19 cellular contexts compared by ENCODE assay signal in genomic region chr15:26050979-26051378, GRCh38.
DNase-seq lines count a peak whose midpoint lies in the region; ATAC-seq and TF ChIP-seq lines count a peak whose summit lies in the region.
"Had no signal": no experiment of that assay in that cellular context is flagged by ENCODE, and none has a peak within 500 bp of the region (broad histone marks: within the 10 kb centered on the region; RNA-seq: fewer than 3 reads in every experiment).

No MANE protein-coding gene starts in this region.

- H3K4me3 ChIP-seq in SK-N-SH (ENCODE audit: low read depth in 2 of 2, low read length in 1 of 2) (no peak overlapping the region), upper lobe of left lung (no peak overlapping the region)
- H3K4me3 ChIP-seq: Peyer's patch, SJSA1 had no signal

- POLR2A ChIA-PET in SK-N-SH (lab: Yijun Ruan, JAX) = no interaction called here

- H3K27me3 ChIP-seq in SK-N-SH (ENCODE audit: insufficient read depth) (no peaks in the 10 kb centered on the region), upper lobe of left lung (no peaks in the 10 kb centered on the region)
- H3K27me3 ChIP-seq: Peyer's patch, SJSA1 had no signal

- WGBS in SK-N-SH (ENCODE audit: low lambda C conversion rate) = 24% methylated on average over 4 of the region's 4 CpGs
- WGBS in upper lobe of left lung, 2 donors = 40 to 67% methylated on average over 4 of the region's 4 CpGs

- no peak overlapping the region for H3K9ac ChIP-seq in SK-N-SH
- H3K9ac ChIP-seq: KMS-11 had no signal

- H3K4me1 ChIP-seq in SK-N-SH (ENCODE audit: control insufficient read depth in 1 of 2, insufficient read depth in 2 of 2, low read depth in 1 of 2, low read length in 1 of 2) (peaks cover 0 to 7% of the 10 kb centered on the region in 2 experiments; a peak in 2 of 4 replicates), upper lobe of left lung (no peaks in the 10 kb centered on the region)
- H3K4me1 ChIP-seq: Peyer's patch, SJSA1 had no signal

- TF ChIP-seq EP300 in SK-N-SH (IDR thresholded peaks at IDR 0.05; ENCODE audit: borderline replicate concordance in 1 of 2, low read depth in 1 of 2, low read length in 1 of 2) = no peak
- TF ChIP-seq EP300 in upper lobe of left lung (IDR thresholded peaks at IDR 0.05) = no peak

- no peaks in the 10 kb centered on the region for H4K20me1 ChIP-seq in SK-N-SH (ENCODE audit: insufficient read depth)

- no peak overlapping the region for H2AFZ ChIP-seq in SK-N-SH (ENCODE audit: low read depth)

- TF ChIP-seq CTCF in SK-N-SH (IDR thresholded peaks at IDR 0.05) = no peak
- TF ChIP-seq CTCF in upper lobe of left lung (IDR thresholded peaks at IDR 0.05) = no peak

- no peak for TF ChIP-seq POLR2A in upper lobe of left lung (IDR thresholded peaks at IDR 0.05)

- H3K36me3 ChIP-seq in SK-N-SH (replicated peaks in 1 of 2; ENCODE audit: control insufficient read depth in 1 of 2, insufficient read depth in 2 of 2, low read length in 1 of 2) (no peaks in the 10 kb centered on the region), upper lobe of left lung (no peaks in the 10 kb centered on the region)
- H3K36me3 ChIP-seq: Peyer's patch, SJSA1 had no signal

- no peaks in the 10 kb centered on the region for H3K79me2 ChIP-seq in SK-N-SH (ENCODE audit: insufficient read depth)

- ATAC-seq in SK-N-SH treated with all-trans-retinoic acid at 6 μM for 48 hours (no peak), HG03442 (IDR thresholded peaks at IDR 0.05; ENCODE audit: unreplicated experiment) (no peak), upper lobe of left lung (ENCODE audit: low FRiP score in 2 of 2) (no peak)

- H3F3A ChIP-seq in SK-N-SH (replicated peaks; ENCODE audit: insufficient read depth) = no peaks in the 10 kb centered on the region

- no peak for TF ChIP-seq RAD21 in SK-N-SH (IDR thresholded peaks at IDR 0.05; ENCODE audit: low read length)

- CTCF ChIA-PET in SK-N-SH (lab: Yijun Ruan, JAX) = no interaction called here

- H3K9me3 ChIP-seq in SK-N-SH (no peaks in the 10 kb centered on the region), upper lobe of left lung (no peaks in the 10 kb centered on the region)
- H3K9me3 ChIP-seq: Peyer's patch had no signal

- H3K4me2 ChIP-seq in SK-N-SH = no peak overlapping the region
- H3K4me2 ChIP-seq: KMS-11 had no signal

- no peaks in the 10 kb centered on the region for H3K9me2 ChIP-seq in SK-N-SH

- DNase-seq in SK-N-SH (peak; percentile 42), NCI-H524 (lab: John Stamatoyannopoulos, UW) (peak; percentile 68 to 91), iPS-NIHi11 (ENCODE audit: low spot score) (peak; percentile 12), upper lobe of left lung (no peak), GOT3 (lab: John Stamatoyannopoulos, UW) (no peak)
- DNase-seq: C1 segment of cervical spinal cord; CD8-positive, alpha-beta memory T cell; DMS79; MV-4-11; NCI-H1417 treated with DMSO at 0.1 percent for 48 hours; NCI-H187 treated with DMSO at 0.1 percent for 48 hours; NCI-H2171; NCI-H446 treated with DMSO at 0.1 percent for 48 hours; NK-92 treated with Interleukin-12 subunit alpha and Interleukin-12 subunit beta, amount 100 ng/mL, for 24 hours; Peyer's patch had no signal

- H3K27ac ChIP-seq in SK-N-SH (ENCODE audit: low read depth in 2 of 2, low read length in 1 of 2) (no peak overlapping the region), upper lobe of left lung (no peak overlapping the region)
- H3K27ac ChIP-seq: KMS-11, Peyer's patch, SJSA1 had no signal

TF ChIP-seq in SK-N-SH, 30 proteins besides CTCF, POLR2A, EP300 and RAD21:
- peak; percentile 28; the same call in 1 of the 2 replicates for TF ChIP-seq RFX5 (IDR thresholded peaks at IDR 0.05; ENCODE audit: low read length)
- TF ChIP-seq SMC3 (IDR thresholded peaks at IDR 0.05; ENCODE audit: low read depth, low read length) = no peak
- TF ChIP-seq TCF12 (IDR thresholded peaks at IDR 0.05) = no peak

TF ChIP-seq in SK-N-SH treated with all-trans-retinoic acid at 6 μM for 48 hours, 23 proteins besides CTCF, POLR2A, EP300 and RAD21:
- no peak for TF ChIP-seq OSR1 (CRISPR knock-in tag; IDR thresholded peaks at IDR 0.05)
- no peak for TF ChIP-seq TCF4 (CRISPR knock-in tag; IDR thresholded peaks at IDR 0.05; ENCODE audit: borderline replicate concordance)

Comparison
In these comparisons a context has a peak if more than half of its experiments do, and no peak if none do; other contexts are left out.
1. DNase-seq: peak in SK-N-SH (single experiment), NCI-H524 (2 of 2) and iPS-NIHi11 (single experiment); none in upper lobe of left lung (0 of 2) and GOT3 (single experiment).